8 cellular contexts compared by ENCODE assay signal in genomic region chr1:161166669-161167548, GRCh38. TPM values are rescaled to one million over a fixed set of nuclear protein-coding genes. Genes with fewer than 3 reads are reported as not detected.
DNase-seq lines count a peak whose midpoint lies in the region; ATAC-seq and TF ChIP-seq lines count a peak whose summit lies in the region.

No MANE protein-coding gene starts in this region.

- H3K4me3 ChIP-seq in SU-DHL-6 (ENCODE audit: insufficient read depth, low read length, poor library complexity, severe bottlenecking) (peak overlapping the region; percentile 78), fibroblast of mammary gland (ENCODE audit: control insufficient read depth, low read depth, low read length) (peak overlapping the region; percentile 81), osteoblast (ENCODE audit: insufficient read depth, low read length) (peak overlapping the region; percentile 84)

- no peaks in the 10 kb centered on the region for H3K27me3 ChIP-seq in SU-DHL-6 (ENCODE audit: low read length)
- H3K27me3 ChIP-seq in osteoblast (ENCODE audit: insufficient read depth, low read length) = no peaks in the 10 kb centered on the region

- H3K27ac ChIP-seq in SU-DHL-6 (ENCODE audit: low read depth, low read length) = peak overlapping the region; percentile 42
- H3K27ac ChIP-seq in osteoblast (ENCODE audit: low read depth, low read length) = peak overlapping the region; percentile 87

- 0 out of 2 replicates have a peak, but pooled peaks cover 8% of the 10 kb centered on the region for H3F3A ChIP-seq in SU-DHL-6 (ENCODE audit: insufficient read depth)

- peak; percentile 15 for ATAC-seq in HG03066 (IDR thresholded peaks at IDR 0.05; ENCODE audit: low read depth, unreplicated experiment)

- DNase-seq in EH (ENCODE audit: low read depth) (peak; percentile 13), fibroblast of mammary gland (ENCODE audit: low read depth) (no peak), osteoblast (ENCODE audit: insufficient read length, low spot score, missing footprints) (peak; percentile 75), medulla oblongata (ENCODE audit: extremely low spot score) (no peak)
- no peak for DNase-seq in activated CD4-positive, CD25-positive, alpha-beta regulatory T cell (lab: John Stamatoyannopoulos, UW)
- DNase-seq in stimulated activated CD4-positive, alpha-beta T cell treated with anti-CD3 and anti-CD28 coated beads, Interleukin-2, amount 100 ng/mL, for 24 hours = no peak

- no peaks in the 10 kb centered on the region for H4K20me1 ChIP-seq in SU-DHL-6 (ENCODE audit: low read depth, low read length)
- no peaks in the 10 kb centered on the region for H4K20me1 ChIP-seq in osteoblast (ENCODE audit: insufficient read depth, low read length)

- H3K4me1 ChIP-seq in osteoblast (ENCODE audit: insufficient read depth, low read length) = peaks cover 15% of the 10 kb centered on the region

- H3K79me2 ChIP-seq in SU-DHL-6 (ENCODE audit: insufficient read depth, low read length) = no peaks in the 10 kb centered on the region; the same call in 1 of the 2 replicates
- H3K79me2 ChIP-seq in osteoblast (ENCODE audit: insufficient read depth, low read length) = peaks cover 11% of the 10 kb centered on the region

- H3K9me2 ChIP-seq in SU-DHL-6 (replicated peaks; ENCODE audit: insufficient read depth, low read length) = no peaks in the 10 kb centered on the region

- peak overlapping the region; percentile 69 for H2AFZ ChIP-seq in SU-DHL-6 (ENCODE audit: low read depth, low read length, severe bottlenecking)
- H2AFZ ChIP-seq in osteoblast (ENCODE audit: low read length) = peak overlapping the region; percentile 88

- H3K4me2 ChIP-seq in SU-DHL-6 (ENCODE audit: low read depth, low read length, poor library complexity, severe bottlenecking) (peak overlapping the region; percentile 93), osteoblast (ENCODE audit: insufficient read depth, low read length) (peak overlapping the region; percentile 92)

- H3K9me3 ChIP-seq in SU-DHL-6 (ENCODE audit: insufficient read depth, low read length) = no peaks in the 10 kb centered on the region
- no peaks in the 10 kb centered on the region for H3K9me3 ChIP-seq in osteoblast (ENCODE audit: low read depth, low read length)

- TF ChIP-seq CTCF in SU-DHL-6 (IDR thresholded peaks at IDR 0.05; ENCODE audit: insufficient read depth, low read length, poor library complexity, severe bottlenecking) = no peak
- TF ChIP-seq CTCF in fibroblast of mammary gland (conservative IDR thresholded peaks at IDR 0.05; ENCODE audit: control insufficient read depth, insufficient read depth, low read depth, low read length) = no peak
- no peak for TF ChIP-seq CTCF in osteoblast (IDR thresholded peaks at IDR 0.05; ENCODE audit: extremely low read depth, low read depth, low read length)

- H3K36me3 ChIP-seq in SU-DHL-6 (ENCODE audit: low read length) = no peaks in the 10 kb centered on the region
- peaks cover 53% of the 10 kb centered on the region for H3K36me3 ChIP-seq in osteoblast (ENCODE audit: insufficient read depth, low read length)

- H3K9ac ChIP-seq in SU-DHL-6 (ENCODE audit: low read length) = peak overlapping the region; percentile 81

RNA-seq across cellular contexts. Expression of gene PPOX, which starts 0.7 kb away (rescaled TPM):
- 15.9 and 19.5 TPM in 2 replicates for total RNA-seq in osteoblast

RNA-seq across cellular contexts. Expression of gene USP21, which starts 7.6 kb away (rescaled TPM):
- total RNA-seq in osteoblast = 8.0 and 9.1 TPM in 2 replicates

RNA-seq across cellular contexts. Expression of gene B4GALT3, which starts 10.4 kb away (rescaled TPM):
- 18.5 and 18.9 TPM in 2 replicates for total RNA-seq in osteoblast

RNA-seq across cellular contexts. Expression of gene UFC1, which starts 13.1 kb away (rescaled TPM):
- total RNA-seq in osteoblast = 87.5 and 95.2 TPM in 2 replicates

RNA-seq across cellular contexts. Expression of gene ADAMTS4, which starts 31.9 kb away (rescaled TPM):
- 1.4 and 3.5 TPM in 2 replicates for total RNA-seq in osteoblast

Comparison
In these comparisons a context has a peak if more than half of its experiments do, and no peak if none do; other contexts are left out.
1. DNase-seq: peak in EH (single experiment) and osteoblast (single experiment); none in fibroblast of mammary gland (single experiment), activated CD4-positive, CD25-positive, alpha-beta regulatory T cell (0 of 4), medulla oblongata (single experiment) and stimulated activated CD4-positive, alpha-beta T cell treated with anti-CD3 and anti-CD28 coated beads, Interleukin-2, amount 100 ng/mL, for 24 hours (0 of 2).
2. Peak in every context shown above with its lines, with median percentiles within 50 percentile points of each other: H3K4me3 ChIP-seq.